ENCODE assay signal across 24 cellular contexts in the genomic region with DNA sequence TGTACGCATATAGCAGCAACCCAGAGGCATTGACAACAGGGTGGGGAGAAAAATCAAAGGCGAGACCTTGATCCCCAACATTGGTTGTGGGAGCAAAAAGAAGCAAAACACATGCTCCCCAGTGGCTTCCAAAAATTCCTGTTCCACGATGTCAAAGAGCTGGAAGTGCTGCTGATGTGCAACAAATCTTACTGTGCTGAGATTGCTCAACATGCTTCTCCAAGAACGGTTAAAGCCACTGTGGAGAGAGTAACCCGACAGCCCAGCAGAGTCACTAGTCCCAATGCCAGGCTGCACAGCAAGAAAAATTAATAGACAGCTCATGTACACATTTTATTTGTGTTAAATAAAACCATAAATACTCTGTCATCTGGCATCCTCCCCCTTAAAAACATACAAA.
DNase-seq lines count a peak whose midpoint lies in the region; ATAC-seq and TF ChIP-seq lines count a peak whose summit lies in the region.
"Had no signal": no experiment of that assay in that cellular context is flagged by ENCODE, and none has a peak within 500 bp of the region (broad histone marks: within the 10 kb centered on the region; RNA-seq: fewer than 3 reads in every experiment).

No MANE protein-coding gene starts in this region.

- TF ChIP-seq CTCF in IMR-90 (conservative IDR thresholded peaks at IDR 0.05; ENCODE audit: low read depth, low read length) (no peak), choroid plexus epithelial cell (conservative IDR thresholded peaks at IDR 0.05; ENCODE audit: low read depth, low read length) (no peak)

- no peak overlapping the region for H2AK9ac ChIP-seq in IMR-90 (replicated peaks; ENCODE audit: low read depth, low read length, poor library complexity)

- DNase-seq in AG20443 (ENCODE audit: low spot score), result peak; percentile 43
- peak; percentile 47 for DNase-seq in IMR-90
- DNase-seq in choroid plexus epithelial cell (ENCODE audit: low read depth), result peak; percentile 49
- DNase-seq in kidney tubule cell (ENCODE audit: low spot score), result peak; percentile 28
- DNase-seq in HuH-7 (ENCODE audit: low spot score), result no peak
- no peak for DNase-seq in NCI-H446 (lab: John Stamatoyannopoulos, UW)
- no peak for DNase-seq in Ammon's horn (ENCODE audit: low spot score)
- DNase-seq: activated effector memory CD4-positive, alpha-beta T cell treated with anti-CD3 and anti-CD28 coated beads, Interleukin-2, amount 50 U/mL, for 16 hours; activated naive CD8-positive, alpha-beta T cell treated with anti-CD3 and anti-CD28 coated beads, Interleukin-2, amount 50 U/mL, for 24 hours; colonic mucosa; effector memory CD8-positive, alpha-beta T cell; head of caudate nucleus; NCI-H1048; NCI-H187 treated with DMSO at 0.1 percent for 48 hours; NCI-H748 treated with DMSO at 0.1 percent for 48 hours; stimulated activated CD8-positive, alpha-beta memory T cell treated with anti-CD3 and anti-CD28 coated beads, Interleukin-4, amount 100 ng/mL, for 48 hours; stomach had no signal

- TF ChIP-seq POLR2A in IMR-90 (IDR thresholded peaks at IDR 0.05; ENCODE audit: low read depth, low read length), result no peak

- H2AFZ ChIP-seq in IMR-90 (replicated peaks; ENCODE audit: low read length, poor library complexity), result peak overlapping the region; percentile 64

- dilution Hi-C loops in IMR-90 (cut with HindIII; ENCODE audit: low sequenced_read_pairs, unreplicated experiment), result no loop called here

- no peaks in the 10 kb centered on the region for H3K27me3 ChIP-seq in IMR-90 (ENCODE audit: control insufficient read depth, insufficient read depth, low read length)
- H3K27me3 ChIP-seq: colonic mucosa, neural progenitor cell, stomach, tibial nerve had no signal

- H4K8ac ChIP-seq in IMR-90 (ENCODE audit: low read depth in 2 of 2, low read length in 2 of 2), result peak overlapping the region in 1 of 2 experiments; percentile 43; a peak in 1 of 4 replicates

- H3K36me3 ChIP-seq in IMR-90 (ENCODE audit: control insufficient read depth, insufficient read depth, low read length), result no peaks in the 10 kb centered on the region
- H3K36me3 ChIP-seq: colonic mucosa, neural progenitor cell, stomach, tibial nerve had no signal

- peaks cover 16% of the 10 kb centered on the region for H3K4me1 ChIP-seq in IMR-90 (ENCODE audit: control insufficient read depth, insufficient read depth, low read length)
- H3K4me1 ChIP-seq: colonic mucosa, tibial nerve had no signal

- H3K18ac ChIP-seq in IMR-90 (ENCODE audit: low read depth, low read length), result peak overlapping the region; percentile 47; the same call in 1 of the 2 replicates

- no peak overlapping the region for H4K91ac ChIP-seq in IMR-90 (ENCODE audit: insufficient read depth, low read depth, low read length)

- peak overlapping the region; percentile 84; the same call in 1 of the 2 replicates for H2BK20ac ChIP-seq in IMR-90 (ENCODE audit: low read depth, low read length)

- peak overlapping the region; percentile 75; the same call in 1 of the 2 replicates for H4K5ac ChIP-seq in IMR-90 (ENCODE audit: low read depth, low read length)

- CTCF ChIA-PET in IMR-90 (lab: Yijun Ruan, JAX), result interaction anchor here (0.6 to 1.0 kb wide), 2 partner anchors 42 to 93 kb away, joined by 3 to 5 read pairs; no protein-coding TSS in a partner anchor

- no peak overlapping the region for H3K4me3 ChIP-seq in IMR-90 (ENCODE audit: insufficient read depth, low read depth, low read length)
- H3K4me3 ChIP-seq in choroid plexus epithelial cell (ENCODE audit: low read depth, low read length), result no peak overlapping the region
- H3K4me3 ChIP-seq: colonic mucosa, neural progenitor cell, stomach, tibial nerve had no signal

- H3K9ac ChIP-seq in IMR-90 (ENCODE audit: low read depth, low read length), result no peak overlapping the region
- H3K9ac ChIP-seq: KMS-11, neural progenitor cell had no signal

- no TSS peak for BruUV-seq in IMR-90 (replicated peaks; lab: Mats Ljungman, UMichigan)

- H2BK120ac ChIP-seq in IMR-90 (ENCODE audit: low read depth, low read length), result peak overlapping the region; percentile 56; the same call in 1 of the 2 replicates

- in situ Hi-C loops in IMR-90 (cut with MboI; ENCODE audit: low sequenced_read_pairs), result no loop called here

- H3K9me3 ChIP-seq in IMR-90 (ENCODE audit: control insufficient read depth, insufficient read depth, low read length), result no peaks in the 10 kb centered on the region
- H3K9me3 ChIP-seq: colonic mucosa, stomach had no signal

- H2BK5ac ChIP-seq in IMR-90 (ENCODE audit: low read depth, low read length, poor library complexity, severe bottlenecking), result no peak overlapping the region

- H3K56ac ChIP-seq in IMR-90 (ENCODE audit: extremely low read depth, insufficient read depth, low read length), result no peak overlapping the region

- POLR2A ChIA-PET in IMR-90 (lab: Charles Lee; ENCODE audit: unreplicated experiment), result no interaction called here

- peak overlapping the region; percentile 13; the same call in 1 of the 2 replicates for H3K23ac ChIP-seq in IMR-90 (ENCODE audit: low read depth, low read length)

- no peaks in the 10 kb centered on the region; the same call in 1 of the 2 replicates for H4K20me1 ChIP-seq in IMR-90 (ENCODE audit: insufficient read depth, low read length)

- peaks cover 9% of the 10 kb centered on the region for H3K9me1 ChIP-seq in IMR-90 (ENCODE audit: insufficient read depth, low read length)

- H3K79me1 ChIP-seq in IMR-90 (ENCODE audit: low read depth in 1 of 2, low read length in 2 of 2), result no peaks in the 10 kb centered on the region; a peak in 1 of 4 replicates

- peak overlapping the region; percentile 27; the same call in 1 of the 2 replicates for H3K27ac ChIP-seq in IMR-90 (ENCODE audit: insufficient read depth, low read length)
- H3K27ac ChIP-seq: colonic mucosa, KMS-11, neural progenitor cell, tibial nerve had no signal

- peak overlapping the region; percentile 69; the same call in 1 of the 2 replicates for H2AK5ac ChIP-seq in IMR-90 (ENCODE audit: low read depth, low read length)

- 6% methylated on average over 2 of the region's 5 CpGs; no CpG with 5 or more reads in 1 of the 2 experiments for WGBS in IMR-90 (ENCODE audit: extremely low coverage in 2 of 2, insufficient read length in 1 of 2), 2 experiments

- intact Hi-C loops in IMR-90 (cut with micrococcal nuclease), result no loop called here

- ATAC-seq in IMR-90 (ENCODE audit: low read depth), result no peak
- ATAC-seq in GM21367 (IDR thresholded peaks at IDR 0.05; ENCODE audit: unreplicated experiment), result no peak
- ATAC-seq: activated naive CD8-positive, alpha-beta T cell treated with anti-CD3 and anti-CD28 coated beads, Interleukin-2, amount 50 U/mL, for 24 hours; effector memory CD8-positive, alpha-beta T cell; esophagus mucosa; Right ventricle myocardium inferior; WTC11 had no signal

- TF ChIP-seq RAD21 in IMR-90 (IDR thresholded peaks at IDR 0.05; ENCODE audit: low read length), result no peak

- H2BK15ac ChIP-seq in IMR-90 (ENCODE audit: low read depth, low read length), result peak overlapping the region; percentile 92

- H3K14ac ChIP-seq in IMR-90 (replicated peaks; ENCODE audit: low read depth, low read length), result peak overlapping the region; percentile 53

- H3K4ac ChIP-seq in IMR-90 (ENCODE audit: low read depth, low read length), result peak overlapping the region; percentile 41; the same call in 1 of the 2 replicates

- H3K4me2 ChIP-seq in IMR-90 (ENCODE audit: low read depth, low read length), result 0 out of 2 replicates have a peak overlapping the region, but pooled peaks have one; percentile 12
- H3K4me2 ChIP-seq: KMS-11, neural progenitor cell had no signal

TF ChIP-seq in IMR-90, 13 proteins besides CTCF, POLR2A, EP300 and RAD21:
- TF ChIP-seq CHD1 (IDR thresholded peaks at IDR 0.05; ENCODE audit: low read depth, low read length), result no peak
- TF ChIP-seq FOS (IDR thresholded peaks at IDR 0.05; ENCODE audit: low read depth, low read length), result no peak
- peak; percentile 85 for TF ChIP-seq CEBPB (IDR thresholded peaks at IDR 0.05; ENCODE audit: low read depth, low read length)
TF ChIP-seq in IMR-90: peak in this region for 1.

Comparison
In these comparisons a context has a peak if more than half of its experiments do, and no peak if none do; other contexts are left out.
1. DNase-seq: peak in AG20443 (single experiment), IMR-90 (single experiment), choroid plexus epithelial cell (single experiment) and kidney tubule cell (single experiment); none in HuH-7 (single experiment), NCI-H446 (0 of 2) and Ammon's horn (single experiment).